In genomic region chr11:64813826-64814225, GRCh38 we compare ENCODE assay signal across 26 cellular contexts.
"Had no signal": no experiment of that assay in that cellular context is flagged by ENCODE, and none has a peak within 500 bp of the region (broad histone marks: within the 10 kb centered on the region; RNA-seq: fewer than 3 reads in every experiment).

No MANE protein-coding gene starts in this region.

- H3K9me3 Mint-ChIP-seq: mesothelial cell of epicardium; naive B cell; natural killer cell treated with Interleukin-12 subunit alpha and Interleukin-12 subunit beta and Interleukin-15 and Interleukin-18, amount 100 ng/mL, for 72 hours; neural crest cell; stimulated activated effector memory CD8-positive, alpha-beta T cell treated with anti-CD3 and anti-CD28 coated beads, Interleukin-12 subunit alpha, Interleukin-12 subunit beta, amount 100 ng/mL, for 72 hours had no signal

- H3K4me3 Mint-ChIP-seq: mesothelial cell of epicardium; natural killer cell treated with Interleukin-12 subunit alpha and Interleukin-12 subunit beta and Interleukin-15 and Interleukin-18, amount 100 ng/mL, for 72 hours; neural crest cell; stimulated activated effector memory CD8-positive, alpha-beta T cell treated with anti-CD3 and anti-CD28 coated beads, Interleukin-12 subunit alpha, Interleukin-12 subunit beta, amount 100 ng/mL, for 72 hours had no signal

- H3K4me1 ChIP-seq: prostate gland, upper lobe of right lung had no signal

- H3K4me2 ChIP-seq: smooth muscle cell had no signal

- H3K36me3 ChIP-seq: lower lobe of right lung, neutrophil, prostate gland, right atrium auricular region, tibial artery, upper lobe of right lung, uterus had no signal

- H3K27me3 ChIP-seq: neutrophil, right atrium auricular region, testis, tibial artery, upper lobe of right lung, uterus had no signal

- H3K27ac Mint-ChIP-seq: mesothelial cell of epicardium; natural killer cell treated with Interleukin-12 subunit alpha and Interleukin-12 subunit beta and Interleukin-15 and Interleukin-18, amount 100 ng/mL, for 72 hours; stimulated activated effector memory CD8-positive, alpha-beta T cell treated with anti-CD3 and anti-CD28 coated beads, Interleukin-12 subunit alpha, Interleukin-12 subunit beta, amount 100 ng/mL, for 72 hours had no signal

- H3K36me3 Mint-ChIP-seq: mesothelial cell of epicardium; naive B cell; natural killer cell treated with Interleukin-12 subunit alpha and Interleukin-12 subunit beta and Interleukin-15 and Interleukin-18, amount 100 ng/mL, for 72 hours; stimulated activated effector memory CD8-positive, alpha-beta T cell treated with anti-CD3 and anti-CD28 coated beads, Interleukin-12 subunit alpha, Interleukin-12 subunit beta, amount 100 ng/mL, for 72 hours had no signal

- H3K9me3 ChIP-seq: lower lobe of right lung, mucosa of descending colon, neutrophil, prostate gland, right atrium auricular region, testis, tibial artery, upper lobe of right lung, uterus had no signal

- DNase-seq: cortex of kidney; effector CD4-positive, alpha-beta T cell; hypothalamus; left ventricle myocardium superior; lower lobe of right lung; mesenchymal stem cell; mucosa of descending colon; naive B cell; stimulated activated CD4-positive, alpha-beta T cell treated with anti-CD3 and anti-CD28 coated beads, Interleukin-12 subunit alpha, Interleukin-12 subunit beta, amount 100 ng/mL, for 4 hours; stimulated activated CD4-positive, alpha-beta T cell treated with anti-CD3 and anti-CD28 coated beads, Interleukin-2, amount 100 ng/mL, for 24 hours; stimulated activated CD4-positive, alpha-beta T cell treated with anti-CD3 and anti-CD28 coated beads, Interleukin-4, amount 100 ng/mL, for 24 hours; stimulated activated naive CD8-positive, alpha-beta T cell treated with anti-CD3 and anti-CD28 coated beads, Interleukin-15, Interleukin-2, amounts not matched to agents 100 U/mL and 50 U/mL, for 24 hours; substantia nigra; testis; tibial artery; upper lobe of right lung; uterus had no signal

- ATAC-seq: left ventricle myocardium superior; lower lobe of right lung; mucosa of descending colon; natural killer cell treated with Interleukin-12 subunit alpha and Interleukin-12 subunit beta and Interleukin-15 and Interleukin-18, amount 100 ng/mL, for 72 hours; sciatic nerve; stimulated activated effector memory CD8-positive, alpha-beta T cell treated with anti-CD3 and anti-CD28 coated beads, Interleukin-12 subunit alpha, Interleukin-12 subunit beta, amount 100 ng/mL, for 72 hours; stimulated activated naive CD8-positive, alpha-beta T cell treated with anti-CD3 and anti-CD28 coated beads, Interleukin-15, Interleukin-2, amounts not matched to agents 100 U/mL and 50 U/mL, for 24 hours; upper lobe of right lung had no signal

- H3K27me3 Mint-ChIP-seq: naive B cell; natural killer cell treated with Interleukin-12 subunit alpha and Interleukin-12 subunit beta and Interleukin-15 and Interleukin-18, amount 100 ng/mL, for 72 hours had no signal

- H3K4me3 ChIP-seq: lower lobe of right lung, mucosa of descending colon, prostate gland, right atrium auricular region, smooth muscle cell, testis, tibial artery, upper lobe of right lung, uterus had no signal

- H3K27ac ChIP-seq: lower lobe of right lung, neutrophil, prostate gland, right atrium auricular region, testis, tibial artery, upper lobe of right lung, uterus had no signal
